Comparison of ENCODE assay signal across 3 cellular contexts in genomic region chr3:156793400-156793799, GRCh38.
TF ChIP-seq lines count a peak whose summit lies in the region.

No MANE protein-coding gene starts in this region.

TF ChIP-seq in K562, 482 proteins besides CTCF, POLR2A, EP300 and RAD21 (continues in another document):
- no peak for TF ChIP-seq ILF3 (IDR thresholded peaks at IDR 0.05; ENCODE audit: borderline replicate concordance)
- TF ChIP-seq ZNF512 (tag; IDR thresholded peaks at IDR 0.05) = no peak
- TF ChIP-seq ZNF133 (CRISPR knock-in tag; IDR thresholded peaks at IDR 0.05) = no peak
- peak; percentile 45; the same call in 1 of the 2 replicates for TF ChIP-seq FOSL1 (tag; conservative IDR thresholded peaks at IDR 0.05)
- no peak for TF ChIP-seq ZNF184 (CRISPR knock-in tag; IDR thresholded peaks at IDR 0.05)
- no peak for TF ChIP-seq CBX3 (IDR thresholded peaks at IDR 0.05; ENCODE audit: borderline replicate concordance in 1 of 2, low read length in 2 of 2)
- TF ChIP-seq CHAMP1 (IDR thresholded peaks at IDR 0.05) = no peak
- TF ChIP-seq NR3C1 (CRISPR knock-in tag; IDR thresholded peaks at IDR 0.05) = no peak
- no peak for TF ChIP-seq IRF9 (tag; IDR thresholded peaks at IDR 0.05)
- no peak for TF ChIP-seq HBP1 (CRISPR knock-in tag; IDR thresholded peaks at IDR 0.05)
- TF ChIP-seq MBD2 (IDR thresholded peaks at IDR 0.05; ENCODE audit: borderline replicate concordance, low read depth) = no peak
- TF ChIP-seq NR1H2 (CRISPR knock-in tag; IDR thresholded peaks at IDR 0.05) = no peak

TF ChIP-seq in GM23338, 12 proteins besides CTCF, POLR2A, EP300 and RAD21:
- TF ChIP-seq REST (IDR thresholded peaks at IDR 0.05; ENCODE audit: unreplicated experiment) (no peak), ETS1 (IDR thresholded peaks at IDR 0.05) (no peak), EZH2phosphoT487 (IDR thresholded peaks at IDR 0.05; ENCODE audit: unreplicated experiment) (no peak), ZNF114 (CRISPR knock-in tag; IDR thresholded peaks at IDR 0.05) (no peak), NANOG (IDR thresholded peaks at IDR 0.05; ENCODE audit: borderline replicate concordance) (no peak), EZH2 (IDR thresholded peaks at IDR 0.05; ENCODE audit: low read depth, unreplicated experiment) (no peak), ZNF331 (CRISPR knock-in tag; IDR thresholded peaks at IDR 0.05; ENCODE audit: low read depth) (no peak), STAT1 (IDR thresholded peaks at IDR 0.05; ENCODE audit: unreplicated experiment) (no peak)

TF ChIP-seq in GM12891, 5 proteins besides CTCF, POLR2A, EP300 and RAD21:
- TF ChIP-seq PAX5 (IDR thresholded peaks at IDR 0.05; ENCODE audit: insufficient read depth, low read length, severe bottlenecking) (no peak), SPI1 (IDR thresholded peaks at IDR 0.05; ENCODE audit: low read depth, low read length) (no peak), TAF1 (IDR thresholded peaks at IDR 0.05; ENCODE audit: low read depth, low read length) (no peak), POLR2AphosphoS5 (IDR thresholded peaks at IDR 0.05; ENCODE audit: low read depth, low read length) (no peak), POU2F2 (IDR thresholded peaks at IDR 0.05; ENCODE audit: low read depth, low read length) (no peak)
